8 cellular contexts compared by ENCODE assay signal in the genomic region with DNA sequence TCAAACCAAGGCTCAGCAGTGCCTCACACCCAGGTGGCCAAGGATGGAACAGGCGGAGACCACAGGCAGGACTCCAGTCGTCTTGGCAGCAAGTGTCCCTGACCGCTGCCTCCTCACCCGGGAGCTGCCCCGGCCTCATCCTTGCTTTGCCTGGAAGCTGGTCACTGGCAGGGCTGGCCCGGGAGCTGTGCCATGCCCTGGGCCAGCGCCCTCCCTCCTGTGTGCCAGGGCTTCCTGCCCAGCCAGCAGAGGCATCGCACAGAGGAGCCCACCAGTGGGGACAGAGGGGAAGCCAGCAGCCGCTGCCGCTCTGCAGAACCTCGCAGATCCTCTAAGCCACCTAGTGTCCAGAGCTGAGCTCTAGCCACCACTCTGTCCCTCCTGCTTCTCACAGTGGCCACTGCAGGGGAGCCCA. TPM values are rescaled to one million over a fixed set of nuclear protein-coding genes. Genes with fewer than 3 reads are reported as not detected.
DNase-seq lines count a peak whose midpoint lies in the region; ATAC-seq, FAIRE-seq and TF ChIP-seq lines count a peak whose summit lies in the region.

No MANE protein-coding gene starts in this region.

- DNase-seq in HT1080 (ENCODE audit: low read depth) (peak; percentile 37), K562 (ENCODE audit: extremely low read depth in 1 of 4, low spot score in 3 of 4) (peak in 1 of 4 experiments; percentile 14), islet precursor cell (peak; percentile 73), spleen (peak; percentile 81), HPDE6-E6E7 (ENCODE audit: extremely low spot score) (no peak), COLO829 (ENCODE audit: low spot score) (no peak), HTR-8/SVneo (ENCODE audit: insufficient read length, low spot score) (no peak)
- no peak for DNase-seq in activated naive CD4-positive, alpha-beta T cell (lab: John Stamatoyannopoulos, UW)

- peak in 1 of 2 experiments; percentile 32; a peak in 2 of 4 replicates for TF ChIP-seq RAD21 in K562 (CRISPR knock-in tag; conservative IDR thresholded peaks at IDR 0.05 in 1 of 2, IDR thresholded peaks at IDR 0.05 in 1 of 2)

- FAIRE-seq in K562 (lab: Jason Lieb, UNC) (no peak), HTR-8/SVneo (lab: Jason Lieb, UNC) (no peak)

- H3K9ac ChIP-seq in K562 (ENCODE audit: insufficient read depth in 1 of 2, low read depth in 2 of 2, low read length in 2 of 2), result no peak overlapping the region

- CTCF ChIA-PET in K562 (lab: Yijun Ruan, JAX; ENCODE audit: low intra/inter-chr PET ratio), result no interaction called here

- POLR2A ChIA-PET in K562 (lab: Yijun Ruan, JAX), result no interaction called here

- H3K4me3 ChIP-seq in K562 (no peak overlapping the region), spleen (no peak overlapping the region)

- no peak overlapping the region for H3K27ac ChIP-seq in K562 (ENCODE audit: extremely low read depth, low read depth, low read length)
- no peak overlapping the region for H3K27ac ChIP-seq in spleen

- H3K4me1 ChIP-seq in K562 (replicated peaks in 1 of 2; ENCODE audit: control insufficient read depth in 2 of 2, insufficient read depth in 2 of 2, low read length in 2 of 2), result peaks cover 0 to 6% of the 10 kb centered on the region in 2 experiments; a peak in 3 of 5 replicates
- H3K4me1 ChIP-seq in spleen, result peaks cover under 1 to 23% (median 8%) of the 10 kb centered on the region in 6 donors

- intact Hi-C loops in K562 (cut with micrococcal nuclease) (no loop called here), spleen (cut with DNase I; ENCODE audit: low total_unique reads) (no loop called here)

- no peak overlapping the region for H3K4me2 ChIP-seq in K562 (ENCODE audit: insufficient read depth, low read length)

- H3K27me3 ChIP-seq in K562 (ENCODE audit: control insufficient read depth in 2 of 2, insufficient read depth in 2 of 2, low read length in 2 of 2) (peaks cover 63% of the 10 kb centered on the region in 2 experiments), spleen (replicated peaks in 1 of 7) (peaks cover 6 to 95% (median 29%) of the 10 kb centered on the region in 7 donors)

- ATAC-seq in K562, result peak; percentile 86

- H3K9me3 ChIP-seq in K562 (replicated peaks; ENCODE audit: control insufficient read depth, insufficient read depth, low read depth, low read length), result no peaks in the 10 kb centered on the region; the same call in 1 of the 2 replicates
- H3K9me3 ChIP-seq in spleen, result no peaks in the 10 kb centered on the region

- in situ Hi-C loops in K562 (cut with MboI), result no loop called here

- 6% methylated on average over 10 of the region's 11 CpGs for WGBS in K562 (ENCODE audit: insufficient coverage, low coverage, missing lambda C conversion rate)
- 22 to 38% (median 33%) methylated on average over 8 to 11 of the region's 11 CpGs for WGBS in spleen, 5 donors

- TF ChIP-seq CTCF in K562 (IDR thresholded peaks at IDR 0.05 in 2 of 3, conservative IDR thresholded peaks at IDR 0.05 in 1 of 3; ENCODE audit: insufficient read depth in 2 of 3, low read depth in 1 of 3, low read length in 3 of 3) (peak; percentile 17 to 54 (median 25); a peak in 4 of 6 replicates), spleen (IDR thresholded peaks at IDR 0.05 in 8 of 11, conservative IDR thresholded peaks at IDR 0.05 in 3 of 11) (peak in 8 of 11 experiments; percentile 11 to 55 (median 26))

- H4K20me1 ChIP-seq in K562 (replicated peaks; ENCODE audit: control insufficient read depth, insufficient read depth, low read length), result peaks cover 18% of the 10 kb centered on the region

- no peak overlapping the region for H2AFZ ChIP-seq in K562 (ENCODE audit: low read depth, low read length)

- no peaks in the 10 kb centered on the region for H3K79me2 ChIP-seq in K562 (ENCODE audit: control insufficient read depth, insufficient read depth, low read length)

- BruUV-seq in K562 (replicated peaks; lab: Mats Ljungman, UMichigan), result no TSS peak

- TF ChIP-seq EP300 in K562 (IDR thresholded peaks at IDR 0.05; ENCODE audit: low read length), result no peak

- H3K36me3 ChIP-seq in K562 (ENCODE audit: control insufficient read depth, insufficient read depth, low read length), result no peaks in the 10 kb centered on the region
- no peaks in the 10 kb centered on the region for H3K36me3 ChIP-seq in spleen

- no peaks in the 10 kb centered on the region for H3K9me1 ChIP-seq in K562 (ENCODE audit: control insufficient read depth, insufficient read depth, low read length)

- TF ChIP-seq POLR2A in K562 (conservative IDR thresholded peaks at IDR 0.05), result no peak
- TF ChIP-seq POLR2A in spleen (IDR thresholded peaks at IDR 0.05), result no peak

TF ChIP-seq in K562, 482 proteins besides CTCF, POLR2A, EP300 and RAD21 (continues in another document):
- TF ChIP-seq GATA2 (CRISPR knock-in tag; IDR thresholded peaks at IDR 0.05) (no peak), MED1 (CRISPR knock-in tag; IDR thresholded peaks at IDR 0.05; ENCODE audit: borderline replicate concordance) (no peak), MTA3 (IDR thresholded peaks at IDR 0.05; ENCODE audit: borderline replicate concordance) (no peak), ZNF347 (CRISPR knock-in tag; IDR thresholded peaks at IDR 0.05; ENCODE audit: low read depth) (no peak)
- TF ChIP-seq, protein P1, sequence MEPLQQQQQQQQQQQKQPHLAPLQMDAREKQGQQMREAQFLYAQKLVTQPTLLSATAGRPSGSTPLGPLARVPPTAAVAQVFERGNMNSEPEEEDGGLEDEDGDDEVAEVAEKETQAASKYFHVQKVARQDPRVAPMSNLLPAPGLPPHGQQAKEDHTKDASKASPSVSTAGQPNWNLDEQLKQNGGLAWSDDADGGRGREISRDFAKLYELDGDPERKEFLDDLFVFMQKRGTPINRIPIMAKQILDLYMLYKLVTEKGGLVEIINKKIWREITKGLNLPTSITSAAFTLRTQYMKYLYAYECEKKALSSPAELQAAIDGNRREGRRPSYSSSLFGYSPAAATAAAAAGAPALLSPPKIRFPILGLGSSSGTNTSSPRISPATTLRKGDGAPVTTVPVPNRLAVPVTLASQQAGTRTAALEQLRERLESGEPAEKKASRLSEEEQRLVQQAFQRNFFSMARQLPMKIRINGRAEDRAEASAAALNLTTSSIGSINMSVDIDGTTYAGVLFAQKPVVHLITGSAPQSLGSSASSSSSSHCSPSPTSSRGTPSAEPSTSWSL (CRISPR knock-in tag; IDR thresholded peaks at IDR 0.05; ENCODE audit: borderline replicate concordance), result no peak
- TF ChIP-seq, protein P2, sequence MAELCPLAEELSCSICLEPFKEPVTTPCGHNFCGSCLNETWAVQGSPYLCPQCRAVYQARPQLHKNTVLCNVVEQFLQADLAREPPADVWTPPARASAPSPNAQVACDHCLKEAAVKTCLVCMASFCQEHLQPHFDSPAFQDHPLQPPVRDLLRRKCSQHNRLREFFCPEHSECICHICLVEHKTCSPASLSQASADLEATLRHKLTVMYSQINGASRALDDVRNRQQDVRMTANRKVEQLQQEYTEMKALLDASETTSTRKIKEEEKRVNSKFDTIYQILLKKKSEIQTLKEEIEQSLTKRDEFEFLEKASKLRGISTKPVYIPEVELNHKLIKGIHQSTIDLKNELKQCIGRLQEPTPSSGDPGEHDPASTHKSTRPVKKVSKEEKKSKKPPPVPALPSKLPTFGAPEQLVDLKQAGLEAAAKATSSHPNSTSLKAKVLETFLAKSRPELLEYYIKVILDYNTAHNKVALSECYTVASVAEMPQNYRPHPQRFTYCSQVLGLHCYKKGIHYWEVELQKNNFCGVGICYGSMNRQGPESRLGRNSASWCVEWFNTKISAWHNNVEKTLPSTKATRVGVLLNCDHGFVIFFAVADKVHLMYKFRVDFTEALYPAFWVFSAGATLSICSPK (IDR thresholded peaks at IDR 0.05; ENCODE audit: borderline replicate concordance), result no peak

RNA-seq across cellular contexts. Expression of a gene that starts 7.8 kb away (rescaled TPM):
- 1.2 and 1.7 TPM in 2 replicates for total RNA-seq in HT1080 (2014; rRNA removed; shearing (Covaris generic))
- polyA plus RNA-seq in HT1080 (2015; cell fraction: cytosol; rRNA removed), result 0.86 and 1.3 TPM in 2 replicates
- 2.1 and 3.4 TPM in 2 replicates for polyA plus RNA-seq in HT1080 (2015; cell fraction: nucleus; rRNA removed)
- 1.3 and 4.2 TPM in 2 replicates for total RNA-seq in K562 (2011; cell fraction: chromatin; rRNA removed; ENCODE audit: low replicate concordance)
- 2.4 and 2.7 TPM in 2 replicates for total RNA-seq in K562 (2011; cell fraction: nucleolus; rRNA removed)
- 2.3 and 3.1 TPM in 2 replicates for total RNA-seq in K562 (2011; cell fraction: nucleoplasm; rRNA removed)
- total RNA-seq in K562 (2014; rRNA removed) (1.1 and 2.2 TPM in 2 replicates), K562 (2014; rRNA removed; fragmentation: Illumina TruSeq; extraction: Trizol) (0.19 and 0.22 TPM in 2 replicates), K562 (2015; rRNA removed; fragmentation: Illumina TruSeq; extraction: Trizol) (0.64 and 0.87 TPM in 2 replicates), K562 (2021) (2.4 and 2.8 TPM in 2 replicates), spleen (10 to 100 TPM in 5 of 7 donors, 1 to 10 TPM in 2; 5.8 to 14.5 (median 11.7) TPM)
- polyA plus RNA-seq in K562 (2011; rRNA removed) (0.52 and 1.5 TPM in 2 replicates), K562 (2014; fragmentation: Illumina TruSeq; extraction: Trizol) (0.65 and 1.00 TPM in 2 replicates), K562 (2014; fragmentation: Nextera tagmentation; extraction: Ambion mirVana) (under 1 TPM in 1 of 2 experiments, not detected in 1; 0.01 TPM), K562 (2014; rRNA removed) (3.1 and 4.0 TPM in 2 replicates), spleen (1 to 10 TPM in 2 of 3 donors, under 1 TPM in 1; 0.73 to 3.9 (median 1.5) TPM)
- 1.1 and 1.2 TPM in 2 replicates for polyA plus RNA-seq in K562 (2011; cell fraction: cytosol; rRNA removed)
- 2.4 and 3.4 TPM in 2 replicates for polyA plus RNA-seq in K562 (2011; cell fraction: nucleus; rRNA removed)
- polyA plus RNA-seq in K562 (2012), result 0.77 and 2.0 TPM in 2 replicates
- 0.53 and 0.69 TPM in 2 replicates for polyA minus RNA-seq in K562 (2011; rRNA and poly(A)+ RNA removed)
- polyA minus RNA-seq in K562 (2011; cell fraction: cytosol; rRNA and poly(A)+ RNA removed), result 0.38 and 1.0 TPM in 2 replicates
- 1.9 and 2.1 TPM in 2 replicates for polyA minus RNA-seq in K562 (2011; cell fraction: nucleus; rRNA and poly(A)+ RNA removed)

Comparison
In these comparisons a context has a peak if more than half of its experiments do, and no peak if none do; other contexts are left out.
1. DNase-seq: peak in HT1080 (single experiment), islet precursor cell (single experiment) and spleen (single experiment); none in HPDE6-E6E7 (single experiment), COLO829 (single experiment), HTR-8/SVneo (single experiment) and activated naive CD4-positive, alpha-beta T cell (0 of 4).